9 cellular contexts compared by ENCODE assay signal in genomic region chr7:105690286-105690915, GRCh38.
DNase-seq lines count a peak whose midpoint lies in the region; ATAC-seq and TF ChIP-seq lines count a peak whose summit lies in the region.
"Had no signal": no experiment of that assay in that cellular context is flagged by ENCODE, and none has a peak within 500 bp of the region (broad histone marks: within the 10 kb centered on the region; RNA-seq: fewer than 3 reads in every experiment).

No MANE protein-coding gene starts in this region.

- no peak for ATAC-seq in mucosa of descending colon
- no peak for ATAC-seq in HG03045 (IDR thresholded peaks at IDR 0.05; ENCODE audit: unreplicated experiment)
- no peak for ATAC-seq in GM18511 (IDR thresholded peaks at IDR 0.05; ENCODE audit: unreplicated experiment)

- DNase-seq in EH (ENCODE audit: low read depth), result peak; percentile 74
- peak; percentile 97 for DNase-seq in NCI-H526 (lab: John Stamatoyannopoulos, UW)
- DNase-seq in esophagus muscularis mucosa (ENCODE audit: extremely low spot score), result no peak
- DNase-seq in mucosa of descending colon, result no peak
- no peak for DNase-seq in stimulated activated naive CD4-positive, alpha-beta T cell treated with Interleukin-2 at 50 U/mL for 16 hours (lab: John Stamatoyannopoulos, UW)
- DNase-seq: cortex of kidney had no signal

- H3K9ac ChIP-seq in rectal smooth muscle tissue (ENCODE audit: low read length), result no peak overlapping the region

- peak overlapping the region; percentile 74 to 83 (median 82) for H3K27ac ChIP-seq in esophagus muscularis mucosa (replicated peaks in 1 of 4)
- peak overlapping the region; percentile 54 for H3K27ac ChIP-seq in rectal smooth muscle tissue (ENCODE audit: low read depth, low read length)

- H3K9me3 ChIP-seq in esophagus muscularis mucosa (no peaks in the 10 kb centered on the region), mucosa of descending colon (no peaks in the 10 kb centered on the region)

- H3K27me3 ChIP-seq in esophagus muscularis mucosa (no peaks in the 10 kb centered on the region), rectal smooth muscle tissue (ENCODE audit: control insufficient read depth, insufficient read depth, low read length) (no peaks in the 10 kb centered on the region)

- TF ChIP-seq POLR2A in esophagus muscularis mucosa (IDR thresholded peaks at IDR 0.05; ENCODE audit: low read depth), result no peak

- no peak for TF ChIP-seq EP300 in esophagus muscularis mucosa (IDR thresholded peaks at IDR 0.05)

- H3K4me1 ChIP-seq in esophagus muscularis mucosa (peaks cover 6 to 34% (median 26%) of the 10 kb centered on the region in 4 donors), rectal smooth muscle tissue (ENCODE audit: control insufficient read depth, insufficient read depth, low read length) (no peaks in the 10 kb centered on the region), mucosa of descending colon (ENCODE audit: low read depth) (no peaks in the 10 kb centered on the region)

- intact Hi-C loops in esophagus muscularis mucosa (cut with DNase I) (no loop called here), mucosa of descending colon (cut with DNase I, micrococcal nuclease) (no loop called here)

- 87% methylated on average over 19 of the region's 19 CpGs for WGBS in esophagus muscularis mucosa

- H3K4me3 ChIP-seq in esophagus muscularis mucosa (peak overlapping the region; percentile 50 to 64 (median 60)), rectal smooth muscle tissue (ENCODE audit: low read length) (peak overlapping the region; percentile 72), mucosa of descending colon (no peak overlapping the region)

- H3K36me3 ChIP-seq in esophagus muscularis mucosa (no peaks in the 10 kb centered on the region), rectal smooth muscle tissue (ENCODE audit: control insufficient read depth, insufficient read depth, low read length) (no peaks in the 10 kb centered on the region), mucosa of descending colon (ENCODE audit: low read depth) (no peaks in the 10 kb centered on the region)

- TF ChIP-seq CTCF in esophagus muscularis mucosa (IDR thresholded peaks at IDR 0.05) (no peak), mucosa of descending colon (IDR thresholded peaks at IDR 0.05) (no peak)

Comparison
In these comparisons a context has a peak if more than half of its experiments do, and no peak if none do; other contexts are left out.
1. DNase-seq: peak in EH (single experiment) and NCI-H526 (2 of 2); none in esophagus muscularis mucosa (single experiment), mucosa of descending colon (0 of 3) and stimulated activated naive CD4-positive, alpha-beta T cell treated with Interleukin-2 at 50 U/mL for 16 hours (single experiment).